12 cellular contexts compared by ENCODE assay signal in genomic region chr5:66851306-66851705, GRCh38.
"Had no signal": no experiment of that assay in that cellular context is flagged by ENCODE, and none has a peak within 500 bp of the region (broad histone marks: within the 10 kb centered on the region; RNA-seq: fewer than 3 reads in every experiment).

No MANE protein-coding gene starts in this region.

- H3K36me3 Mint-ChIP-seq: activated naive CD8-positive, alpha-beta T cell had no signal

- H3K4me1 ChIP-seq: gastrocnemius medialis, pancreas, tibial artery, uterus had no signal

- H3K4me1 Mint-ChIP-seq: neural crest cell had no signal

- H3K36me3 ChIP-seq: gastrocnemius medialis, pancreas, tibial artery, uterus had no signal

- H3K9me3 Mint-ChIP-seq: activated CD4-positive, alpha-beta T cell treated with anti-CD3 and anti-CD28 coated beads, Interleukin-2, amount 10 ng/mL, durations not matched to agents 7 days and 5 days; neural crest cell had no signal

- H3K4me3 ChIP-seq: gastrocnemius medialis, pancreas, tibial artery, uterus had no signal

- H3K27me3 ChIP-seq: gastrocnemius medialis, pancreas, uterus had no signal

- H3K27ac Mint-ChIP-seq: activated CD4-positive, alpha-beta T cell treated with anti-CD3 and anti-CD28 coated beads, Interleukin-2, amount 10 ng/mL, durations not matched to agents 7 days and 5 days; activated naive CD8-positive, alpha-beta T cell had no signal

- DNase-seq: activated CD4-positive, alpha-beta T cell treated with anti-CD3 and anti-CD28 coated beads, Interleukin-2, amount 10 ng/mL, durations not matched to agents 7 days and 5 days; activated CD4-positive, CD25-positive, alpha-beta regulatory T cell; activated gamma-delta T cell; activated T-cell treated with anti-CD3 and anti-CD28 coated beads, Interleukin-2, amount 50 U/mL, for 48 hours; anterior cingulate cortex; gastrocnemius medialis; pancreas; T-helper 2 cell; tibial artery; uterus had no signal

- H3K27ac ChIP-seq: gastrocnemius medialis, pancreas, tibial artery, uterus had no signal

- H3K9me3 ChIP-seq: gastrocnemius medialis, pancreas, tibial artery, uterus had no signal

- H3K4me3 Mint-ChIP-seq: activated CD4-positive, alpha-beta T cell treated with anti-CD3 and anti-CD28 coated beads, Interleukin-2, amount 10 ng/mL, durations not matched to agents 7 days and 5 days; activated naive CD8-positive, alpha-beta T cell; neural crest cell had no signal

- ATAC-seq: gastrocnemius medialis had no signal
